ENCODE assay signal across 19 cellular contexts in genomic region chr6:138277835-138278234, GRCh38. TPM values are rescaled to one million over a fixed set of nuclear protein-coding genes. Genes with fewer than 3 reads are reported as not detected.
DNase-seq lines count a peak whose midpoint lies in the region; ATAC-seq and TF ChIP-seq lines count a peak whose summit lies in the region.
"Had no signal": no experiment of that assay in that cellular context is flagged by ENCODE, and none has a peak within 500 bp of the region (broad histone marks: within the 10 kb centered on the region; RNA-seq: fewer than 3 reads in every experiment).

No MANE protein-coding gene starts in this region.

- intact Hi-C loops in dorsolateral prefrontal cortex (cut with DNase I): loop anchor here (1.0 to 2.0 kb wide), 2 partner anchors 71 to 162 kb away; no protein-coding TSS in a partner anchor
- intact Hi-C loops in activated CD8-positive, alpha-beta T cell treated with anti-CD3 and anti-CD28 coated beads for 36 hours (cut with micrococcal nuclease): no loop called here

- CTCF ChIA-PET in HEK293 (lab: Yijun Ruan, JAX): interaction anchor here (0.8 to 2.2 kb wide), 4 partner anchors 10 to 163 kb away, joined by 3 to 8 read pairs (median 4); partner anchors contain the start of gene PBOV1
- CTCF ChIA-PET in activated CD8-positive, alpha-beta T cell treated with anti-CD3 and anti-CD28 coated beads for 36 hours (lab: Charles Lee): interaction anchor here (1.0 kb wide), 1 partner anchor 10 kb away, joined by 3 read pairs; no protein-coding TSS in a partner anchor

- POLR2A ChIA-PET in HEK293 (lab: Yijun Ruan, JAX): no interaction called here
- POLR2A ChIA-PET in activated CD8-positive, alpha-beta T cell treated with anti-CD3 and anti-CD28 coated beads for 36 hours (lab: Charles Lee): no interaction called here

- H3K4me1 Mint-ChIP-seq in progenitor cell of endocrine pancreas (ENCODE audit: low read depth): peaks cover 16% of the 10 kb centered on the region
- H3K4me1 Mint-ChIP-seq in activated CD8-positive, alpha-beta T cell treated with anti-CD3 and anti-CD28 coated beads for 36 hours (ENCODE audit: low read depth): no peaks in the 10 kb centered on the region
- H3K4me1 Mint-ChIP-seq: B cell; CD4-positive, CD25-positive, alpha-beta regulatory T cell had no signal

- ATAC-seq in activated CD8-positive, alpha-beta T cell treated with anti-CD3 and anti-CD28 coated beads for 36 hours: no peak
- ATAC-seq: CD8-positive, alpha-beta T cell had no signal

- H3K27ac ChIP-seq in HEK293 (ENCODE audit: extremely low read depth, low read depth, low read length) (no peak overlapping the region), dorsolateral prefrontal cortex (peak overlapping the region in 49 of 59 donors; percentile 2 to 77 (median 52)), WERI-Rb-1 (no peak overlapping the region)
- H3K27ac ChIP-seq: BLaER1, C4-2B, GM23248 had no signal

- no peak overlapping the region for H3K4me3 Mint-ChIP-seq in progenitor cell of endocrine pancreas (ENCODE audit: low read depth)
- no peak overlapping the region for H3K4me3 Mint-ChIP-seq in activated CD8-positive, alpha-beta T cell treated with anti-CD3 and anti-CD28 coated beads for 36 hours
- H3K4me3 Mint-ChIP-seq: B cell; CD4-positive, CD25-positive, alpha-beta regulatory T cell; CD8-positive, alpha-beta T cell had no signal

- H3K36me3 ChIP-seq in HEK293 (ENCODE audit: control insufficient read depth in 2 of 2, insufficient read depth in 1 of 2, low read length in 2 of 2): peaks cover 0 to 26% of the 10 kb centered on the region in 2 experiments; a peak in 2 of 3 replicates
- H3K36me3 ChIP-seq in WERI-Rb-1: no peaks in the 10 kb centered on the region
- H3K36me3 ChIP-seq: BLaER1 had no signal

- peaks cover 5% of the 10 kb centered on the region for H3K36me3 Mint-ChIP-seq in progenitor cell of endocrine pancreas (ENCODE audit: insufficient read depth)
- H3K36me3 Mint-ChIP-seq in activated CD8-positive, alpha-beta T cell treated with anti-CD3 and anti-CD28 coated beads for 36 hours (ENCODE audit: low read depth): no peaks in the 10 kb centered on the region
- H3K36me3 Mint-ChIP-seq: CD4-positive, CD25-positive, alpha-beta regulatory T cell; CD8-positive, alpha-beta T cell had no signal

- no peaks in the 10 kb centered on the region for H3K9me3 ChIP-seq in HEK293 (ENCODE audit: control insufficient read depth, insufficient read depth, low read depth, low read length)
- no peaks in the 10 kb centered on the region for H3K9me3 ChIP-seq in WERI-Rb-1 (ENCODE audit: severe bottlenecking)
- H3K9me3 ChIP-seq: BLaER1, Caco-2 had no signal

- H3K4me1 ChIP-seq in HEK293 (ENCODE audit: control insufficient read depth, insufficient read depth, low read length): no peaks in the 10 kb centered on the region
- H3K4me1 ChIP-seq: BLaER1 had no signal

- H3K27me3 ChIP-seq in dorsolateral prefrontal cortex: no peaks in the 10 kb centered on the region
- no peaks in the 10 kb centered on the region for H3K27me3 ChIP-seq in WERI-Rb-1 (ENCODE audit: insufficient read depth, low read depth, severe bottlenecking)
- H3K27me3 ChIP-seq: BLaER1 had no signal

- TF ChIP-seq CTCF in HEK293 (tag by site-specific recombination; IDR thresholded peaks at IDR 0.05) (no peak), dorsolateral prefrontal cortex (IDR thresholded peaks at IDR 0.05 in 54 of 56, conservative IDR thresholded peaks at IDR 0.05 in 2 of 56; ENCODE audit: low read depth in 1 of 56, partially characterized antibody in 56 of 56) (no peak), progenitor cell of endocrine pancreas (IDR thresholded peaks at IDR 0.05; ENCODE audit: unreplicated experiment) (no peak), WERI-Rb-1 (IDR thresholded peaks at IDR 0.05; ENCODE audit: low read depth, low read length) (no peak)
- TF ChIP-seq CTCF in activated CD8-positive, alpha-beta T cell treated with anti-CD3 and anti-CD28 coated beads for 36 hours (IDR thresholded peaks at IDR 0.05): no peak

- H3K27me3 Mint-ChIP-seq in progenitor cell of endocrine pancreas: no peaks in the 10 kb centered on the region
- H3K27me3 Mint-ChIP-seq in activated CD8-positive, alpha-beta T cell treated with anti-CD3 and anti-CD28 coated beads for 36 hours: no peaks in the 10 kb centered on the region
- H3K27me3 Mint-ChIP-seq: CD4-positive, CD25-positive, alpha-beta regulatory T cell had no signal

- H3K9me3 Mint-ChIP-seq in progenitor cell of endocrine pancreas (ENCODE audit: low read depth): no peaks in the 10 kb centered on the region
- no peaks in the 10 kb centered on the region for H3K9me3 Mint-ChIP-seq in activated CD8-positive, alpha-beta T cell treated with anti-CD3 and anti-CD28 coated beads for 36 hours
- H3K9me3 Mint-ChIP-seq: CD4-positive, CD25-positive, alpha-beta regulatory T cell; CD8-positive, alpha-beta T cell had no signal

- DNase-seq in dorsolateral prefrontal cortex (no peak), progenitor cell of endocrine pancreas (ENCODE audit: low spot score, unreplicated experiment) (no peak), WERI-Rb-1 (no peak)
- DNase-seq in activated CD8-positive, alpha-beta T cell treated with anti-CD3 and anti-CD28 coated beads for 36 hours: no peak
- DNase-seq in activated CD4-positive, CD25-positive, alpha-beta regulatory T cell treated with anti-CD3 and anti-CD28 coated beads, Interleukin-2, amount 50 U/mL, for 72 hours: no peak
- DNase-seq: CD4-positive, CD25-positive, alpha-beta regulatory T cell; CD8-positive, alpha-beta T cell; DMS153; DND-41 had no signal

- H3K4me3 ChIP-seq in HEK293 (ENCODE audit: low read depth, low read length): no peak overlapping the region
- no peak overlapping the region for H3K4me3 ChIP-seq in dorsolateral prefrontal cortex
- no peak overlapping the region for H3K4me3 ChIP-seq in WERI-Rb-1 (ENCODE audit: low read depth, low read length)
- H3K4me3 ChIP-seq: BLaER1, GM23248 had no signal

- H3K27ac Mint-ChIP-seq in progenitor cell of endocrine pancreas: peak overlapping the region; percentile 88
- H3K27ac Mint-ChIP-seq in activated CD8-positive, alpha-beta T cell treated with anti-CD3 and anti-CD28 coated beads for 36 hours: no peak overlapping the region
- H3K27ac Mint-ChIP-seq: B cell; CD4-positive, CD25-positive, alpha-beta regulatory T cell; CD8-positive, alpha-beta T cell had no signal

TF ChIP-seq in HEK293, 187 proteins besides CTCF, POLR2A, EP300 and RAD21:
- no peak for TF ChIP-seq ZNF114 (tag by site-specific recombination; IDR thresholded peaks at IDR 0.05)
- no peak for TF ChIP-seq ZNF221 (tag by site-specific recombination; IDR thresholded peaks at IDR 0.05; ENCODE audit: borderline replicate concordance)
- no peak for TF ChIP-seq ZNF830 (tag by site-specific recombination; IDR thresholded peaks at IDR 0.05; ENCODE audit: low read depth)
- no peak for TF ChIP-seq ZNF571 (tag by site-specific recombination; IDR thresholded peaks at IDR 0.05)
- TF ChIP-seq ZNF37A (tag by site-specific recombination; IDR thresholded peaks at IDR 0.05): no peak
- peak; percentile 56 for TF ChIP-seq ZNF623 (tag by site-specific recombination; IDR thresholded peaks at IDR 0.05)
- no peak for TF ChIP-seq ZNF157 (tag by site-specific recombination; IDR thresholded peaks at IDR 0.05)
- TF ChIP-seq SCRT2 (tag by site-specific recombination; IDR thresholded peaks at IDR 0.05): no peak

RNA-seq across cellular contexts. Expression of gene PBOV1, which starts 59.5 kb away (rescaled TPM):
- not detected for total RNA-seq in dorsolateral prefrontal cortex
- total RNA-seq in progenitor cell of endocrine pancreas: not detected in 2 replicates
- total RNA-seq in activated CD8-positive, alpha-beta T cell treated with anti-CD3 and anti-CD28 coated beads for 36 hours: not detected
- total RNA-seq: A172; A673; B cell; Caco-2; CD4-positive, CD25-positive, alpha-beta regulatory T cell; CD8-positive, alpha-beta T cell; GM23248; H1; H7 had no signal

Comparison
In these comparisons a context has a peak if more than half of its experiments do, and no peak if none do; other contexts are left out.
1. H3K27ac ChIP-seq: peak in dorsolateral prefrontal cortex (49 of 59); none in HEK293 (single experiment) and WERI-Rb-1 (single experiment).